ENCODE assay signal across 3 cellular contexts in the genomic region with DNA sequence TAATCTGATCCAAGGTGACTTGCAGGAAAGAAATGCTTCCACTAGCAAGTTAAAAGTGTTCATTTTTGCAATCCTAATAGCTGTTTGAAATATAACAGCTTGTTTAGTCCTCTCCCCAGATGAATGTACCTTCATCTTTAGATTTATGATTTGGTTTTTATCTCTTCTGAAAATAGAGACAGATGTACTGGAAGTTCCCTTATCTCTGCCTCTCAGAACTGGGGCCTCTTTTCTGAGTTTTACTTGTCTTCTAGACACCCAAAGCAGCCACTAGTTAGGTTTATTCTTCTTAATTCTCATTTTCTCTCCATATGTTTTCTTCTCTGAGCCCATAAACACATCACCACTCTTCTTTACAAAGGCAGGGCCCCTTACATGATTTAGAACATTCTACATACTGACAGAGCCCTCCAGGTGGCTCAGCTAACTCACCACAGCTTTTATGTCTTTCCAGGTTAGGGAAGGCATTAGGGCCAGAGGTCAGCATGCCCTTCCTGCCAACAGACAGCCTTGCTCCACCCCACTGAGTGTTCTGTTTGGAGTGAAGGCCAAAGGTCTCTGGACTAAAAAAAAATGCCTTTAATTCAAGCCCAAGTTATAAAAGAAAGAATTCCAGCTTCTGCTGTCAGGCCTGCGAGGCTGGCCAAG.
TF ChIP-seq lines count a peak whose summit lies in the region.

No MANE protein-coding gene starts in this region.

TF ChIP-seq in SK-N-SH treated with all-trans-retinoic acid at 6 μM for 48 hours, 23 proteins besides CTCF, POLR2A, EP300 and RAD21 (continued from another document):
- TF ChIP-seq, protein P1, sequence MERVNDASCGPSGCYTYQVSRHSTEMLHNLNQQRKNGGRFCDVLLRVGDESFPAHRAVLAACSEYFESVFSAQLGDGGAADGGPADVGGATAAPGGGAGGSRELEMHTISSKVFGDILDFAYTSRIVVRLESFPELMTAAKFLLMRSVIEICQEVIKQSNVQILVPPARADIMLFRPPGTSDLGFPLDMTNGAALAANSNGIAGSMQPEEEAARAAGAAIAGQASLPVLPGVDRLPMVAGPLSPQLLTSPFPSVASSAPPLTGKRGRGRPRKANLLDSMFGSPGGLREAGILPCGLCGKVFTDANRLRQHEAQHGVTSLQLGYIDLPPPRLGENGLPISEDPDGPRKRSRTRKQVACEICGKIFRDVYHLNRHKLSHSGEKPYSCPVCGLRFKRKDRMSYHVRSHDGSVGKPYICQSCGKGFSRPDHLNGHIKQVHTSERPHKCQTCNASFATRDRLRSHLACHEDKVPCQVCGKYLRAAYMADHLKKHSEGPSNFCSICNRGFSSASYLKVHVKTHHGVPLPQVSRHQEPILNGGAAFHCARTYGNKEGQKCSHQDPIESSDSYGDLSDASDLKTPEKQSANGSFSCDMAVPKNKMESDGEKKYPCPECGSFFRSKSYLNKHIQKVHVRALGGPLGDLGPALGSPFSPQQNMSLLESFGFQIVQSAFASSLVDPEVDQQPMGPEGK (CRISPR knock-in tag; IDR thresholded peaks at IDR 0.05; ENCODE audit: borderline replicate concordance), result no peak

TF ChIP-seq in SK-N-SH, 30 proteins besides CTCF, POLR2A, EP300 and RAD21 (continued from another document):
- TF ChIP-seq, protein P2, sequence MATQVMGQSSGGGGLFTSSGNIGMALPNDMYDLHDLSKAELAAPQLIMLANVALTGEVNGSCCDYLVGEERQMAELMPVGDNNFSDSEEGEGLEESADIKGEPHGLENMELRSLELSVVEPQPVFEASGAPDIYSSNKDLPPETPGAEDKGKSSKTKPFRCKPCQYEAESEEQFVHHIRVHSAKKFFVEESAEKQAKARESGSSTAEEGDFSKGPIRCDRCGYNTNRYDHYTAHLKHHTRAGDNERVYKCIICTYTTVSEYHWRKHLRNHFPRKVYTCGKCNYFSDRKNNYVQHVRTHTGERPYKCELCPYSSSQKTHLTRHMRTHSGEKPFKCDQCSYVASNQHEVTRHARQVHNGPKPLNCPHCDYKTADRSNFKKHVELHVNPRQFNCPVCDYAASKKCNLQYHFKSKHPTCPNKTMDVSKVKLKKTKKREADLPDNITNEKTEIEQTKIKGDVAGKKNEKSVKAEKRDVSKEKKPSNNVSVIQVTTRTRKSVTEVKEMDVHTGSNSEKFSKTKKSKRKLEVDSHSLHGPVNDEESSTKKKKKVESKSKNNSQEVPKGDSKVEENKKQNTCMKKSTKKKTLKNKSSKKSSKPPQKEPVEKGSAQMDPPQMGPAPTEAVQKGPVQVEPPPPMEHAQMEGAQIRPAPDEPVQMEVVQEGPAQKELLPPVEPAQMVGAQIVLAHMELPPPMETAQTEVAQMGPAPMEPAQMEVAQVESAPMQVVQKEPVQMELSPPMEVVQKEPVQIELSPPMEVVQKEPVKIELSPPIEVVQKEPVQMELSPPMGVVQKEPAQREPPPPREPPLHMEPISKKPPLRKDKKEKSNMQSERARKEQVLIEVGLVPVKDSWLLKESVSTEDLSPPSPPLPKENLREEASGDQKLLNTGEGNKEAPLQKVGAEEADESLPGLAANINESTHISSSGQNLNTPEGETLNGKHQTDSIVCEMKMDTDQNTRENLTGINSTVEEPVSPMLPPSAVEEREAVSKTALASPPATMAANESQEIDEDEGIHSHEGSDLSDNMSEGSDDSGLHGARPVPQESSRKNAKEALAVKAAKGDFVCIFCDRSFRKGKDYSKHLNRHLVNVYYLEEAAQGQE (IDR thresholded peaks at IDR 0.05; ENCODE audit: low read depth, low read length), result no peak
- TF ChIP-seq NRF1 (IDR thresholded peaks at IDR 0.05; ENCODE audit: low read depth, low read length) (no peak), FOXM1 (IDR thresholded peaks at IDR 0.05; ENCODE audit: low read depth) (no peak), EZH2phosphoT487 (IDR thresholded peaks at IDR 0.05; ENCODE audit: borderline replicate concordance, low read depth) (no peak), MEF2A (IDR thresholded peaks at IDR 0.05; ENCODE audit: borderline replicate concordance, low read depth) (no peak), RCOR1 (IDR thresholded peaks at IDR 0.05; ENCODE audit: low read length) (no peak), FOSL2 (IDR thresholded peaks at IDR 0.05; ENCODE audit: borderline replicate concordance, low read depth) (no peak), MXI1 (IDR thresholded peaks at IDR 0.05; ENCODE audit: low read depth, low read length) (no peak), GATA2 (CRISPR knock-in tag; IDR thresholded peaks at IDR 0.05) (no peak), GABPA (IDR thresholded peaks at IDR 0.05; ENCODE audit: low read depth) (no peak), POLR2AphosphoS5 (IDR thresholded peaks at IDR 0.05; ENCODE audit: low read depth, low read length) (no peak)
- TF ChIP-seq, protein P3, sequence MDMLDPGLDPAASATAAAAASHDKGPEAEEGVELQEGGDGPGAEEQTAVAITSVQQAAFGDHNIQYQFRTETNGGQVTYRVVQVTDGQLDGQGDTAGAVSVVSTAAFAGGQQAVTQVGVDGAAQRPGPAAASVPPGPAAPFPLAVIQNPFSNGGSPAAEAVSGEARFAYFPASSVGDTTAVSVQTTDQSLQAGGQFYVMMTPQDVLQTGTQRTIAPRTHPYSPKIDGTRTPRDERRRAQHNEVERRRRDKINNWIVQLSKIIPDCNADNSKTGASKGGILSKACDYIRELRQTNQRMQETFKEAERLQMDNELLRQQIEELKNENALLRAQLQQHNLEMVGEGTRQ (IDR thresholded peaks at IDR 0.05; ENCODE audit: borderline replicate concordance, low read depth, low read length), result no peak
TF ChIP-seq in SK-N-SH: peak in this region for 0.

TF ChIP-seq in HepG2, 621 proteins besides CTCF, POLR2A, EP300 and RAD21 (continued from another document and continues in another):
- TF ChIP-seq GABPB1 (CRISPR knock-in tag; IDR thresholded peaks at IDR 0.05), result peak; percentile 61; the same call in 1 of the 2 replicates
- TF ChIP-seq FOXA3 (CRISPR knock-in tag; IDR thresholded peaks at IDR 0.05), result 0 out of 2 replicates have a peak, but pooled peaks have one; percentile 19
- TF ChIP-seq, protein P4, sequence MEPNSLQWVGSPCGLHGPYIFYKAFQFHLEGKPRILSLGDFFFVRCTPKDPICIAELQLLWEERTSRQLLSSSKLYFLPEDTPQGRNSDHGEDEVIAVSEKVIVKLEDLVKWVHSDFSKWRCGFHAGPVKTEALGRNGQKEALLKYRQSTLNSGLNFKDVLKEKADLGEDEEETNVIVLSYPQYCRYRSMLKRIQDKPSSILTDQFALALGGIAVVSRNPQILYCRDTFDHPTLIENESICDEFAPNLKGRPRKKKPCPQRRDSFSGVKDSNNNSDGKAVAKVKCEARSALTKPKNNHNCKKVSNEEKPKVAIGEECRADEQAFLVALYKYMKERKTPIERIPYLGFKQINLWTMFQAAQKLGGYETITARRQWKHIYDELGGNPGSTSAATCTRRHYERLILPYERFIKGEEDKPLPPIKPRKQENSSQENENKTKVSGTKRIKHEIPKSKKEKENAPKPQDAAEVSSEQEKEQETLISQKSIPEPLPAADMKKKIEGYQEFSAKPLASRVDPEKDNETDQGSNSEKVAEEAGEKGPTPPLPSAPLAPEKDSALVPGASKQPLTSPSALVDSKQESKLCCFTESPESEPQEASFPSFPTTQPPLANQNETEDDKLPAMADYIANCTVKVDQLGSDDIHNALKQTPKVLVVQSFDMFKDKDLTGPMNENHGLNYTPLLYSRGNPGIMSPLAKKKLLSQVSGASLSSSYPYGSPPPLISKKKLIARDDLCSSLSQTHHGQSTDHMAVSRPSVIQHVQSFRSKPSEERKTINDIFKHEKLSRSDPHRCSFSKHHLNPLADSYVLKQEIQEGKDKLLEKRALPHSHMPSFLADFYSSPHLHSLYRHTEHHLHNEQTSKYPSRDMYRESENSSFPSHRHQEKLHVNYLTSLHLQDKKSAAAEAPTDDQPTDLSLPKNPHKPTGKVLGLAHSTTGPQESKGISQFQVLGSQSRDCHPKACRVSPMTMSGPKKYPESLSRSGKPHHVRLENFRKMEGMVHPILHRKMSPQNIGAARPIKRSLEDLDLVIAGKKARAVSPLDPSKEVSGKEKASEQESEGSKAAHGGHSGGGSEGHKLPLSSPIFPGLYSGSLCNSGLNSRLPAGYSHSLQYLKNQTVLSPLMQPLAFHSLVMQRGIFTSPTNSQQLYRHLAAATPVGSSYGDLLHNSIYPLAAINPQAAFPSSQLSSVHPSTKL (CRISPR knock-in tag; IDR thresholded peaks at IDR 0.05), result peak; percentile 73
- peak; percentile 33; the same call in 1 of the 2 replicates for TF ChIP-seq HOXA3 (CRISPR knock-in tag; IDR thresholded peaks at IDR 0.05)
- peak; percentile 75; the same call in 1 of the 2 replicates for TF ChIP-seq PHF21A (CRISPR knock-in tag; IDR thresholded peaks at IDR 0.05)
- TF ChIP-seq NR2F2 (IDR thresholded peaks at IDR 0.05; ENCODE audit: borderline replicate concordance, low read depth), result peak; percentile 89
- 0 out of 2 replicates have a peak, but pooled peaks have one; percentile 44 for TF ChIP-seq ELF3 (CRISPR knock-in tag; IDR thresholded peaks at IDR 0.05)
- 0 out of 2 replicates have a peak, but pooled peaks have one; percentile 64 for TF ChIP-seq SMYD3 (CRISPR knock-in tag; IDR thresholded peaks at IDR 0.05)
- peak; percentile 84 for TF ChIP-seq HNF4A (CRISPR knock-in tag; IDR thresholded peaks at IDR 0.05)
- TF ChIP-seq SMC3 (IDR thresholded peaks at IDR 0.05; ENCODE audit: low read length), result 0 out of 2 replicates have a peak, but pooled peaks have one; percentile 12
- peak; percentile 71; the same call in 1 of the 2 replicates for TF ChIP-seq ZMYM4 (CRISPR knock-in tag; IDR thresholded peaks at IDR 0.05)
- TF ChIP-seq, protein P5, sequence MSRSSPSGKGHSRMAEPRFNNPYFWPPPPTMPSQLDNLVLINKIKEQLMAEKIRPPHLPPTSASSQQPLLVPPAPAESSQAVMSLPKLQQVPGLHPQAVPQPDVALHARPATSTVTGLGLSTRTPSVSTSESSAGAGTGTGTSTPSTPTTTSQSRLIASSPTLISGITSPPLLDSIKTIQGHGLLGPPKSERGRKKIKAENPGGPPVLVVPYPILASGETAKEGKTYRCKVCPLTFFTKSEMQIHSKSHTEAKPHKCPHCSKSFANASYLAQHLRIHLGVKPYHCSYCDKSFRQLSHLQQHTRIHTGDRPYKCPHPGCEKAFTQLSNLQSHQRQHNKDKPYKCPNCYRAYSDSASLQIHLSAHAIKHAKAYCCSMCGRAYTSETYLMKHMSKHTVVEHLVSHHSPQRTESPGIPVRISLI (CRISPR knock-in tag; IDR thresholded peaks at IDR 0.05; ENCODE audit: borderline replicate concordance), result peak; percentile 87
- TF ChIP-seq FOXP1 (IDR thresholded peaks at IDR 0.05), result no peak
- peak; percentile 37; the same call in 1 of the 2 replicates for TF ChIP-seq FOXP1 (CRISPR knock-in tag; IDR thresholded peaks at IDR 0.05)
- peak; percentile 77 to 88 for TF ChIP-seq NR2F1 (CRISPR knock-in tag; IDR thresholded peaks at IDR 0.05)
- TF ChIP-seq GATAD2A (CRISPR knock-in tag; IDR thresholded peaks at IDR 0.05), result peak; percentile 58
- no peak for TF ChIP-seq ZNF12 (CRISPR knock-in tag; IDR thresholded peaks at IDR 0.05)
- TF ChIP-seq, protein P1 (CRISPR knock-in tag; IDR thresholded peaks at IDR 0.05), result 0 out of 2 replicates have a peak, but pooled peaks have one; percentile 34
- TF ChIP-seq, protein P6, sequence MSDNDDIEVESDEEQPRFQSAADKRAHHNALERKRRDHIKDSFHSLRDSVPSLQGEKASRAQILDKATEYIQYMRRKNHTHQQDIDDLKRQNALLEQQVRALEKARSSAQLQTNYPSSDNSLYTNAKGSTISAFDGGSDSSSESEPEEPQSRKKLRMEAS (IDR thresholded peaks at IDR 0.05), result peak; percentile 50; the same call in 1 of the 2 replicates
- TF ChIP-seq, protein P7, sequence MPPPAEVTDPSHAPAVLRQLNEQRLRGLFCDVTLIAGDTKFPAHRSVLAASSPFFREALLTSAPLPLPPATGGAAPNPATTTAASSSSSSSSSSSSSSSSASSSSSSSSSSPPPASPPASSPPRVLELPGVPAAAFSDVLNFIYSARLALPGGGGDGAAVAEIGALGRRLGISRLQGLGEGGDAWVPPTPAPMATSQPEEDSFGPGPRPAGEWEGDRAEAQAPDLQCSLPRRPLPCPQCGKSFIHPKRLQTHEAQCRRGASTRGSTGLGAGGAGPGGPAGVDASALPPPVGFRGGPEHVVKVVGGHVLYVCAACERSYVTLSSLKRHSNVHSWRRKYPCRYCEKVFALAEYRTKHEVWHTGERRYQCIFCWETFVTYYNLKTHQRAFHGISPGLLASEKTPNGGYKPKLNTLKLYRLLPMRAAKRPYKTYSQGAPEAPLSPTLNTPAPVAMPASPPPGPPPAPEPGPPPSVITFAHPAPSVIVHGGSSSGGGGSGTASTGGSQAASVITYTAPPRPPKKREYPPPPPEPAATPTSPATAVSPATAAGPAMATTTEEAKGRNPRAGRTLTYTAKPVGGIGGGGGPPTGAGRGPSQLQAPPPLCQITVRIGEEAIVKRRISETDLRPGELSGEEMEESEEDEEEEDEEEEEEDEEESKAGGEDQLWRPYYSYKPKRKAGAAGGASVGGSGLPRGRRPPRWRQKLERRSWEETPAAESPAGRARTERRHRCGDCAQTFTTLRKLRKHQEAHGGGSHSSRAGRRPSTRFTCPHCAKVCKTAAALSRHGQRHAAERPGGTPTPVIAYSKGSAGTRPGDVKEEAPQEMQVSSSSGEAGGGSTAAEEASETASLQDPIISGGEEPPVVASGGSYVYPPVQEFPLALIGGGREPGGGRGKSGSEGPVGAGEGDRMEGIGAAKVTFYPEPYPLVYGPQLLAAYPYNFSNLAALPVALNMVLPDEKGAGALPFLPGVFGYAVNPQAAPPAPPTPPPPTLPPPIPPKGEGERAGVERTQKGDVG (CRISPR knock-in tag; IDR thresholded peaks at IDR 0.05; ENCODE audit: borderline replicate concordance), result no peak
- TF ChIP-seq, protein P8, sequence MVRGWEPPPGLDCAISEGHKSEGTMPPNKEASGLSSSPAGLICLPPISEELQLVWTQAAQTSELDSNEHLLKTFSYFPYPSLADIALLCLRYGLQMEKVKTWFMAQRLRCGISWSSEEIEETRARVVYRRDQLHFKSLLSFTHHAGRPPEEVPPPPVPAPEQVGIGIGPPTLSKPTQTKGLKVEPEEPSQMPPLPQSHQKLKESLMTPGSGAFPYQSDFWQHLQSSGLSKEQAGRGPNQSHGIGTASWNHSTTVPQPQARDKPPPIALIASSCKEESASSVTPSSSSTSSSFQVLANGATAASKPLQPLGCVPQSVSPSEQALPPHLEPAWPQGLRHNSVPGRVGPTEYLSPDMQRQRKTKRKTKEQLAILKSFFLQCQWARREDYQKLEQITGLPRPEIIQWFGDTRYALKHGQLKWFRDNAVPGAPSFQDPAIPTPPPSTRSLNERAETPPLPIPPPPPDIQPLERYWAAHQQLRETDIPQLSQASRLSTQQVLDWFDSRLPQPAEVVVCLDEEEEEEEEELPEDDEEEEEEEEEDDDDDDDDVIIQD (CRISPR knock-in tag; IDR thresholded peaks at IDR 0.05; ENCODE audit: low read depth), result peak; percentile 68; the same call in 1 of the 2 replicates
- peak; percentile 28; the same call in 1 of the 2 replicates for TF ChIP-seq RCOR2 (CRISPR knock-in tag; IDR thresholded peaks at IDR 0.05)
